In genomic region chr1:3690282-3691065, GRCh38 we compare ENCODE assay signal across 27 cellular contexts. TPM values are rescaled to one million over a fixed set of nuclear protein-coding genes. Genes with fewer than 3 reads are reported as not detected.
A peak's percentile ranks its signal among the peaks of the same experiment; 100 is the strongest.
DNase-seq lines count a peak whose midpoint lies in the region; ATAC-seq and TF ChIP-seq lines count a peak whose summit lies in the region.
"Had no signal": no experiment of that assay in that cellular context is flagged by ENCODE, and none has a peak within 500 bp of the region (broad histone marks: within the 10 kb centered on the region; RNA-seq: fewer than 3 reads in every experiment).

No MANE protein-coding gene starts in this region.

- POLR2A ChIA-PET in PC-3 (lab: Charles Lee; ENCODE audit: unreplicated experiment) = no interaction called here

- no peaks in the 10 kb centered on the region for H3K9me3 ChIP-seq in PC-3 (ENCODE audit: low read length)
- H3K9me3 ChIP-seq: spleen, tibial artery had no signal

- DNase-seq in DMS 273 (lab: John Stamatoyannopoulos, UW; ENCODE audit: unreplicated experiment) = peak; percentile 89
- DNase-seq in HPDE6-E6E7 (ENCODE audit: extremely low spot score) = peak; percentile 95
- DNase-seq in NCI-H526 (lab: John Stamatoyannopoulos, UW) = peak; percentile 87 to 95
- DNase-seq in epithelial cell of prostate (ENCODE audit: low read depth, low spot score) = peak; percentile 46
- DNase-seq in NCI-H2107 treated with DMSO at 0.1 percent for 48 hours (lab: John Stamatoyannopoulos, UW; ENCODE audit: unreplicated experiment) = no peak
- no peak for DNase-seq in PC-3
- DNase-seq in occipital lobe (lab: John Stamatoyannopoulos, UW) = no peak
- DNase-seq: activated CD8-positive, alpha-beta memory T cell treated with anti-CD3 and anti-CD28 coated beads for 24 hours; activated naive CD4-positive, alpha-beta T cell treated with Interleukin-2 at 50 U/mL for 16 hours; activated T-cell treated with anti-CD3 and anti-CD28 coated beads, Interleukin-2, amount 50 U/mL, for 48 hours; CD4-positive, CD25-positive, alpha-beta regulatory T cell; DMS53; head of caudate nucleus; Kasumi-1; left colon; mesendoderm; NCI-H1048; nucleus accumbens; OCI-M1; retina; SHP77 treated with DMSO at 0.1 percent for 48 hours; spleen; stimulated activated CD4-positive, alpha-beta T cell treated with anti-CD3 and anti-CD28 coated beads, Interleukin-4, amount 100 ng/mL, for 4 hours; T-cell; tibial artery had no signal

- BruUV-seq in PC-3 (replicated peaks; lab: Mats Ljungman, UMichigan) = no TSS peak

- ATAC-seq in PC-3 = no peak
- ATAC-seq in HG03354 (IDR thresholded peaks at IDR 0.05; ENCODE audit: poor library complexity, severe bottlenecking, unreplicated experiment) = no peak
- ATAC-seq: left colon, T-cell had no signal

- H3K4me1 ChIP-seq in PC-3 (ENCODE audit: insufficient read depth, low read length) = no peaks in the 10 kb centered on the region

- no peak for TF ChIP-seq CTCF in PC-3 (conservative IDR thresholded peaks at IDR 0.05; ENCODE audit: low read depth, low read length)

- H3K27ac ChIP-seq in epithelial cell of prostate (no peak overlapping the region), PC-3 (ENCODE audit: low read length) (no peak overlapping the region)
- H3K27ac ChIP-seq: spleen, tibial artery had no signal

- no peak overlapping the region for H3K9ac ChIP-seq in PC-3 (ENCODE audit: low read length)

- H3K4me3 ChIP-seq in PC-3 (ENCODE audit: low read length) = no peak overlapping the region
- H3K4me3 ChIP-seq: spleen, tibial artery had no signal

- intact Hi-C loops in PC-3 (cut with micrococcal nuclease) = no loop called here

- no peaks in the 10 kb centered on the region for H4K20me1 ChIP-seq in PC-3 (ENCODE audit: low read length)

- 0 out of 2 replicates have a peak, but pooled peaks cover 3% of the 10 kb centered on the region for H3K27me3 ChIP-seq in PC-3 (ENCODE audit: low read length)

- no peak overlapping the region for H3K4me2 ChIP-seq in PC-3 (ENCODE audit: low read length)

- no peak overlapping the region for H2AFZ ChIP-seq in PC-3 (ENCODE audit: low read length)

- no peaks in the 10 kb centered on the region for H3K36me3 ChIP-seq in PC-3 (ENCODE audit: low read depth, low read length)
- H3K36me3 ChIP-seq: spleen, tibial artery had no signal

- H3K9me2 ChIP-seq in PC-3 (replicated peaks; ENCODE audit: low read length) = no peaks in the 10 kb centered on the region

- H3F3A ChIP-seq in PC-3 (ENCODE audit: low read length, unreplicated experiment) = no peaks in the 10 kb centered on the region

- CTCF ChIA-PET in PC-3 (lab: Charles Lee) = no interaction called here

- H3K79me2 ChIP-seq in PC-3 (ENCODE audit: low read length) = no peaks in the 10 kb centered on the region

RNA-seq across cellular contexts. Expression of gene TP73, which starts 38.2 kb away (rescaled TPM):
- total RNA-seq in PC-3 (2014; rRNA removed) = 2.5 and 2.6 TPM in 2 replicates
- total RNA-seq in occipital lobe = 0.16 TPM
- total RNA-seq: CD4-positive, CD25-positive, alpha-beta regulatory T cell; dermis microvascular lymphatic vessel endothelial cell had no signal

RNA-seq across cellular contexts. Expression of gene WRAP73, which starts 40.6 kb away (rescaled TPM):
- total RNA-seq in PC-3 (2014; rRNA removed) (57.2 and 67.8 TPM in 2 replicates), occipital lobe (10.8 TPM)

Comparison
In these comparisons a context has a peak if more than half of its experiments do, and no peak if none do; other contexts are left out.
1. DNase-seq: peak in DMS 273 (single experiment), HPDE6-E6E7 (single experiment), NCI-H526 (2 of 2) and epithelial cell of prostate (single experiment); none in NCI-H2107 treated with DMSO at 0.1 percent for 48 hours (single experiment), PC-3 (single experiment) and occipital lobe (single experiment).